Comparison of ENCODE assay signal across 8 cellular contexts in the genomic region with DNA sequence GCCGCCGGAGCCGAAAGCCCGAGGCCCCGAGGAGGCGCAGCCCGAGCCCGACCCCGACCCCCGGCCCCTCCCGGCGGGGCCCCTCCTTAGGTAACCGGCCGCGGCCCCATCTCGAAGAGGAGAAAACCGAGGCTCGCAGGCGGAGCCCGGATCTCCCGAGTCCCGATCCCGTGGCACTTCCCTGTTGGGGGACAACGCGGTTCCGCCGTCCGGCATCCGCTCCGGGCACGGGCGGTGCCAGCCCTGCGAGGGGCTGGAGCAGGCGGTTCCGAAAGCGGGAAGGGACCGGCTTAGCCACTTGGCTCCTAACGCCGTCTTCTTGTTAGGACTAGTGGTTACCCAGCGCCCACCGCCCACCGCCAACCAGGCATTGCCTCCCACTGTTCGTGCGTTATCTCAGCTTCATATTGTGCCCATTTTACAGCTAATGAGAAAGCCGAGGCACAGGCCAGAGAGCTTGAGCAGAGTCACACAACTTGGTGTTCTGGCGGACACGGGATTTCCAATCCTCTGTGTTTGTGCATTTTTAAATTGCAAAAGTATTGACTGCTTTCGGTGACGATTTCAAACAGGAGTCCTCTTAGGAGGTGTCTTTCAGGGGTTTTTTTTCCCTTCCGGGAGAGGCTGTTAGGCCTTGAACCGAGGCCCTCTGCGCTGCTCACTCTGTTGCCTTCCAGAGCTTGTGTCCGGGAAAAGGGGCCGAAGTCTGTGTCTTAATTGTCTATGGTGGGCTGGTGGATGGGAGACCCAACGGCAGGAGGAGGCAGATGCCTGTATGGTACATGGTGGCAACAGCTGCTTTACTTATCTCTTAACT. TPM values are rescaled to one million over a fixed set of nuclear protein-coding genes. Genes with fewer than 3 reads are reported as not detected.
DNase-seq lines count a peak whose midpoint lies in the region; ATAC-seq and TF ChIP-seq lines count a peak whose summit lies in the region.

No MANE protein-coding gene starts in this region.

- no peak overlapping the region for H2AFZ ChIP-seq in OCI-LY1 (ENCODE audit: low read length)
- H2AFZ ChIP-seq in mesenchymal stem cell (ENCODE audit: low read depth, low read length), result peak overlapping the region; percentile 54

- peaks cover 11% of the 10 kb centered on the region for H3K9me3 ChIP-seq in OCI-LY1 (ENCODE audit: low read length)
- H3K9me3 ChIP-seq in mesenchymal stem cell (ENCODE audit: control insufficient read depth, low read length), result no peaks in the 10 kb centered on the region
- no peaks in the 10 kb centered on the region for H3K9me3 ChIP-seq in vagina

- no peaks in the 10 kb centered on the region for H3K27me3 ChIP-seq in OCI-LY1 (ENCODE audit: insufficient read depth, low read length)
- H3K27me3 ChIP-seq in mesenchymal stem cell (ENCODE audit: control insufficient read depth in 1 of 2, insufficient read depth in 1 of 2, low read length in 2 of 2), result no peaks in the 10 kb centered on the region
- H3K27me3 ChIP-seq in vagina, result no peaks in the 10 kb centered on the region

- H3K4me1 ChIP-seq in OCI-LY1 (ENCODE audit: insufficient read depth, low read length, severe bottlenecking) (peaks cover 14% of the 10 kb centered on the region), mesenchymal stem cell (ENCODE audit: control insufficient read depth, insufficient read depth, low read depth, low read length) (peaks cover 7% of the 10 kb centered on the region), vagina (peaks cover 8% of the 10 kb centered on the region)

- H3K79me2 ChIP-seq in OCI-LY1 (ENCODE audit: insufficient read depth, low read length), result peaks cover 46% of the 10 kb centered on the region

- H3K36me3 ChIP-seq in OCI-LY1 (ENCODE audit: insufficient read depth, low read length), result peaks cover 41% of the 10 kb centered on the region
- H3K36me3 ChIP-seq in mesenchymal stem cell (ENCODE audit: control insufficient read depth in 1 of 2, insufficient read depth in 2 of 2, low read depth in 1 of 2, low read length in 2 of 2), result peaks cover 5 to 8% of the 10 kb centered on the region in 2 experiments
- H3K36me3 ChIP-seq in vagina, result peaks cover 0 to 3% of the 10 kb centered on the region in 2 donors

- WGBS in mesenchymal stem cell, result 2% methylated on average over 55 of the region's 55 CpGs

- H3K4me3 Mint-ChIP-seq in central memory CD8-positive, alpha-beta T cell, result peak overlapping the region; percentile 78

- no peaks in the 10 kb centered on the region for H3F3A ChIP-seq in OCI-LY1 (ENCODE audit: insufficient read depth, low read length)

- peak; percentile 73 for DNase-seq in activated CD8-positive, alpha-beta memory T cell treated with anti-CD3 and anti-CD28 coated beads, Interleukin-2, amount 50 U/mL, for 48 hours
- no peak for DNase-seq in activated CD8-positive, alpha-beta memory T cell treated with anti-CD3 and anti-CD28 coated beads, Interleukin-2, amount 50 U/mL, for 4 hours
- DNase-seq in central memory CD8-positive, alpha-beta T cell (ENCODE audit: low spot score in 2 of 2), result no peak
- peak; percentile 20 for DNase-seq in mesenchymal stem cell
- no peak for DNase-seq in vagina (ENCODE audit: extremely low spot score in 2 of 2)
- DNase-seq in NCI-H1436 treated with DMSO at 0.1 percent for 48 hours (lab: John Stamatoyannopoulos, UW), result no peak

- H3K4me1 Mint-ChIP-seq in central memory CD8-positive, alpha-beta T cell, result peaks cover 6% of the 10 kb centered on the region

- peak overlapping the region; percentile 61 to 67 for H3K18ac ChIP-seq in mesenchymal stem cell (ENCODE audit: low read depth in 1 of 2, low read length in 2 of 2)

- peak overlapping the region in 1 of 2 experiments; percentile 42 for H3K23ac ChIP-seq in mesenchymal stem cell (ENCODE audit: low read length in 2 of 2)

- H2AK5ac ChIP-seq in mesenchymal stem cell (ENCODE audit: low read length, severe bottlenecking), result no peak overlapping the region

- intact Hi-C loops in vagina (cut with DNase I), result no loop called here

- H3K4me3 ChIP-seq in OCI-LY1 (ENCODE audit: low read depth, low read length, poor library complexity, severe bottlenecking) (peak overlapping the region; percentile 75), mesenchymal stem cell (ENCODE audit: insufficient read depth in 1 of 2, low read depth in 1 of 2, low read length in 2 of 2) (peak overlapping the region; percentile 76 to 80), vagina (peak overlapping the region; percentile 67 to 86)

- peak overlapping the region; percentile 51 for H4K8ac ChIP-seq in mesenchymal stem cell (ENCODE audit: low read length)

- H3K9ac ChIP-seq in OCI-LY1 (ENCODE audit: low read length) (peak overlapping the region; percentile 79), mesenchymal stem cell (ENCODE audit: low read length) (peak overlapping the region; percentile 85)

- H3K9me2 ChIP-seq in OCI-LY1 (ENCODE audit: low read depth, low read length), result no peaks in the 10 kb centered on the region

- peak; percentile 16 for ATAC-seq in HG02623 (IDR thresholded peaks at IDR 0.05; ENCODE audit: unreplicated experiment)
- no peak for ATAC-seq in central memory CD8-positive, alpha-beta T cell (replicated peaks; ENCODE audit: extremely low read depth, poor library complexity, severe bottlenecking)

- no peak overlapping the region for H2BK120ac ChIP-seq in mesenchymal stem cell (ENCODE audit: low read depth, low read length)

- no peak overlapping the region for H4K91ac ChIP-seq in mesenchymal stem cell (ENCODE audit: low read length)

- H3K4me2 ChIP-seq in OCI-LY1 (ENCODE audit: low read length) (peak overlapping the region; percentile 69), mesenchymal stem cell (ENCODE audit: low read length, poor library complexity, severe bottlenecking) (peak overlapping the region; percentile 100)

- H4K20me1 ChIP-seq in OCI-LY1 (ENCODE audit: insufficient read depth, low read length), result no peaks in the 10 kb centered on the region

- no peaks in the 10 kb centered on the region for H3K27me3 Mint-ChIP-seq in central memory CD8-positive, alpha-beta T cell

- H3K27ac ChIP-seq in OCI-LY1 (ENCODE audit: low read depth, low read length, poor library complexity, severe bottlenecking) (peak overlapping the region; percentile 42), mesenchymal stem cell (ENCODE audit: low read length, poor library complexity, severe bottlenecking) (no peak overlapping the region), vagina (peak overlapping the region; percentile 15)

- no peak overlapping the region for H2BK15ac ChIP-seq in mesenchymal stem cell (ENCODE audit: low read depth, poor library complexity, severe bottlenecking)

- no peak overlapping the region for H2BK5ac ChIP-seq in mesenchymal stem cell (ENCODE audit: low read depth, low read length, poor library complexity, severe bottlenecking)

- peaks cover 5% of the 10 kb centered on the region for H3K36me3 Mint-ChIP-seq in central memory CD8-positive, alpha-beta T cell (ENCODE audit: insufficient read depth)

- H2BK12ac ChIP-seq in mesenchymal stem cell (ENCODE audit: low read length in 2 of 2), result no peak overlapping the region

- peak overlapping the region; percentile 17 for H3K27ac Mint-ChIP-seq in central memory CD8-positive, alpha-beta T cell (ENCODE audit: low read depth)

- no peak overlapping the region for H3K14ac ChIP-seq in mesenchymal stem cell (ENCODE audit: low read length in 2 of 2)

- H3K79me1 ChIP-seq in mesenchymal stem cell (replicated peaks; ENCODE audit: low read length, poor library complexity, severe bottlenecking), result peaks cover 24% of the 10 kb centered on the region

- TF ChIP-seq CTCF in OCI-LY1 (IDR thresholded peaks at IDR 0.05; ENCODE audit: low read length), result no peak
- no peak for TF ChIP-seq CTCF in vagina (IDR thresholded peaks at IDR 0.05)

- peak overlapping the region in 1 of 2 experiments; percentile 13 for H3K4ac ChIP-seq in mesenchymal stem cell (ENCODE audit: low read depth in 1 of 2, low read length in 2 of 2)

- TF ChIP-seq POLR2A in vagina (IDR thresholded peaks at IDR 0.05), result no peak

- H3K9me3 Mint-ChIP-seq in central memory CD8-positive, alpha-beta T cell, result no peaks in the 10 kb centered on the region

RNA-seq across cellular contexts. Expression of a gene that starts 0.6 kb away (rescaled TPM):
- polyA plus RNA-seq in mesenchymal stem cell (2013, experiment 1 of 2), result 3.5 TPM
- 3.1 TPM for polyA plus RNA-seq in mesenchymal stem cell (2013, experiment 2 of 2)
- not detected for total RNA-seq in vagina

RNA-seq across cellular contexts. Expression of a gene that starts 22.3 kb away (rescaled TPM):
- 62.3 TPM for polyA plus RNA-seq in mesenchymal stem cell (2013, experiment 1 of 2)
- polyA plus RNA-seq in mesenchymal stem cell (2013, experiment 2 of 2), result 60.2 TPM
- 40.8 TPM for total RNA-seq in vagina

Comparison
In these comparisons a context has a peak if more than half of its experiments do, and no peak if none do; other contexts are left out.
1. DNase-seq: peak in activated CD8-positive, alpha-beta memory T cell treated with anti-CD3 and anti-CD28 coated beads, Interleukin-2, amount 50 U/mL, for 48 hours (single experiment) and mesenchymal stem cell (single experiment); none in activated CD8-positive, alpha-beta memory T cell treated with anti-CD3 and anti-CD28 coated beads, Interleukin-2, amount 50 U/mL, for 4 hours (single experiment), central memory CD8-positive, alpha-beta T cell (0 of 2), vagina (0 of 2) and NCI-H1436 treated with DMSO at 0.1 percent for 48 hours (single experiment).
2. Peak in every context shown above with its lines, with median percentiles within 50 percentile points of each other: H3K4me3 ChIP-seq.